Comparison of ENCODE assay signal across 8 cellular contexts in the genomic region with DNA sequence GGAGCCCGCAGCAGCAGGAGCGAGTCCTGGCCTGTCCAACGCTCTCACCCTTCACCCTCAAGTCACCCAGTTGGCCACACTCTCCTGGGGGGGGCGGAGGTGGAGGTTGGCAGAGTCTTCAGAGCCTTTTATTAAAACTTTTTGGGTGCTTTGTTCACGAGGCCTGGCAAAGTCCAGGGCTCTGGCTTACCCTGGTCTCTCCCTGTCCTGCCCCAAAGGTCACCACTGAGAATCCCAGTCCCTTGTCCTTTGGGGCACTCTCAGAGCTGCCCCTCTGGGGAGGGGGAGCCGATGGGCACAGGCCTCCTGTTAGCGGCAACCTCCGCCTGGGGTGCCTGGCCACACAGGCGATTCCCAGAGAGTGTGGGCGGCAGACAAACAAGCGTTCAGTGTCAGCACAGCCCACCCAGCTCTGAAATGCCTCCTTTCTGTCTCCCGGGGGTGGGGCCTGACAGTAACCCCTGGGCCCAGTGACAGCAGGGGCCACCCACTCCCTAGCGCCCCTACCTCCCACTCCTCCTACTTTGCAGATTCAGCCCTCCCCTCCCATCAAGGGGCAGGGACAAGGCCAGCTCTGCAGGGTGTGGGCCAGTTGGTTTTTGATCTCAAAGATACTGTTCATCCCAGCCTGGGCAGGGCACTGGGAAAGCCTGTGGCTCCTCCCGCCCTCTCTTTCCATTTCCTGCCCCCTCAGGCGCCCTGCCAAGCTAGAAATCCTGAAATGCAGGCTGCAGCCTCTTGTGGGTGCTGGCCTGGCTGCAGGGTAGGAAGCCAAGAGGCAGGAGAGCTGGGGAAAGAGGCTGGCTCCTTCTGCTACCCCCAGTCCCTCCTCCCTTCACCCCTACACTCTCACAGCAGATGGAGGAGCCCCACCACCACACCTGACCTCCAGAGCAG. TPM values are rescaled to one million over a fixed set of nuclear protein-coding genes. Genes with fewer than 3 reads are reported as not detected.
DNase-seq lines count a peak whose midpoint lies in the region; ATAC-seq and TF ChIP-seq lines count a peak whose summit lies in the region.

No MANE protein-coding gene starts in this region.

- DNase-seq in AG08395 (ENCODE audit: low spot score) (peak; percentile 80), IMR-90 (peak; percentile 29), mammary epithelial cell (peak; percentile 85), lower lobe of right lung (peak; percentile 83), LoVo (ENCODE audit: low spot score) (no peak), GM19238 (ENCODE audit: insufficient read length, low spot score) (no peak)

- H2BK15ac ChIP-seq in IMR-90 (ENCODE audit: low read depth, low read length) = no peak overlapping the region

- H3K56ac ChIP-seq in IMR-90 (ENCODE audit: extremely low read depth, insufficient read depth, low read length) = no peak overlapping the region

- intact Hi-C loops in IMR-90 (cut with micrococcal nuclease) = no loop called here
- intact Hi-C loops in mammary epithelial cell (cut with micrococcal nuclease) = loop anchor here (2.0 kb wide), 2 partner anchors 22 to 36 kb away; a partner anchor contains a TSS
- intact Hi-C loops in lower lobe of right lung (cut with DNase I) = no loop called here

- H4K20me1 ChIP-seq in IMR-90 (ENCODE audit: insufficient read depth, low read length) = no peaks in the 10 kb centered on the region
- no peaks in the 10 kb centered on the region for H4K20me1 ChIP-seq in mammary epithelial cell (ENCODE audit: insufficient read depth, low read length)

- ATAC-seq in IMR-90 (ENCODE audit: low read depth) (peak; percentile 72), lower lobe of right lung (peak; percentile 78 to 85), GM21825 (IDR thresholded peaks at IDR 0.05; ENCODE audit: unreplicated experiment) (no peak), HG02870 (IDR thresholded peaks at IDR 0.05; ENCODE audit: unreplicated experiment) (no peak)

- H3K4me3 ChIP-seq in IMR-90 (ENCODE audit: insufficient read depth, low read depth, low read length) (no peak overlapping the region), mammary epithelial cell (replicated peaks in 1 of 3; ENCODE audit: insufficient read depth in 1 of 3, low read depth in 2 of 3, low read length in 3 of 3) (peak overlapping the region in 2 of 3 experiments; percentile 16 to 26), lower lobe of right lung (peak overlapping the region; percentile 2)

- H2AK9ac ChIP-seq in IMR-90 (replicated peaks; ENCODE audit: low read depth, low read length, poor library complexity) = no peak overlapping the region

- H3K9me3 ChIP-seq in IMR-90 (ENCODE audit: control insufficient read depth, insufficient read depth, low read length) (no peaks in the 10 kb centered on the region), mammary epithelial cell (replicated peaks; ENCODE audit: insufficient read depth, low read length) (no peaks in the 10 kb centered on the region), lower lobe of right lung (no peaks in the 10 kb centered on the region)

- H3K23ac ChIP-seq in IMR-90 (ENCODE audit: low read depth, low read length) = no peak overlapping the region

- H3K79me1 ChIP-seq in IMR-90 (ENCODE audit: low read depth in 1 of 2, low read length in 2 of 2) = no peaks in the 10 kb centered on the region

- no peak overlapping the region for H3K18ac ChIP-seq in IMR-90 (ENCODE audit: low read depth, low read length)

- peaks cover 9% of the 10 kb centered on the region; the same call in 1 of the 2 replicates for H3K27me3 ChIP-seq in IMR-90 (ENCODE audit: control insufficient read depth, insufficient read depth, low read length)
- no peaks in the 10 kb centered on the region for H3K27me3 ChIP-seq in mammary epithelial cell (ENCODE audit: insufficient read depth, low read length)
- H3K27me3 ChIP-seq in lower lobe of right lung (ENCODE audit: low read depth) = no peaks in the 10 kb centered on the region

- no peak overlapping the region; the same call in 1 of the 2 replicates for H4K5ac ChIP-seq in IMR-90 (ENCODE audit: low read depth, low read length)

- H3K79me2 ChIP-seq in mammary epithelial cell (ENCODE audit: insufficient read depth, low read length) = no peaks in the 10 kb centered on the region

- 0 out of 2 replicates have a peak overlapping the region, but pooled peaks have one; percentile 14 for H3K9ac ChIP-seq in IMR-90 (ENCODE audit: low read depth, low read length)
- H3K9ac ChIP-seq in mammary epithelial cell (ENCODE audit: insufficient read depth, low read length) = peak overlapping the region; percentile 57

- H2BK5ac ChIP-seq in IMR-90 (ENCODE audit: low read depth, low read length, poor library complexity, severe bottlenecking) = no peak overlapping the region

- peaks cover 4% of the 10 kb centered on the region; the same call in 1 of the 2 replicates for H3K4me1 ChIP-seq in IMR-90 (ENCODE audit: control insufficient read depth, insufficient read depth, low read length)
- peaks cover 42% of the 10 kb centered on the region for H3K4me1 ChIP-seq in mammary epithelial cell (ENCODE audit: insufficient read depth, low read length)
- peaks cover 37% of the 10 kb centered on the region for H3K4me1 ChIP-seq in lower lobe of right lung

- POLR2A ChIA-PET in IMR-90 (lab: Charles Lee; ENCODE audit: unreplicated experiment) = no interaction called here

- H3K4ac ChIP-seq in IMR-90 (ENCODE audit: low read depth, low read length) = no peak overlapping the region

- H3K27ac ChIP-seq in IMR-90 (ENCODE audit: insufficient read depth, low read length) = no peak overlapping the region
- peak overlapping the region; percentile 79 for H3K27ac ChIP-seq in mammary epithelial cell (ENCODE audit: insufficient read depth, low read depth, low read length)
- H3K27ac ChIP-seq in lower lobe of right lung = peak overlapping the region; percentile 84

- TF ChIP-seq RAD21 in IMR-90 (IDR thresholded peaks at IDR 0.05; ENCODE audit: low read length) = no peak

- in situ Hi-C loops in IMR-90 (cut with MboI; ENCODE audit: low sequenced_read_pairs) = no loop called here
- in situ Hi-C loops in mammary epithelial cell (cut with MboI; ENCODE audit: low sequenced_read_pairs in 2 of 2) = no loop called here

- TF ChIP-seq CTCF in IMR-90 (conservative IDR thresholded peaks at IDR 0.05; ENCODE audit: low read depth, low read length) (no peak), mammary epithelial cell (conservative IDR thresholded peaks at IDR 0.05 in 1 of 2, IDR thresholded peaks at IDR 0.05 in 1 of 2; ENCODE audit: extremely low read depth in 1 of 2, insufficient read depth in 1 of 2, low read depth in 1 of 2, low read length in 2 of 2) (peak; percentile 20 to 36), lower lobe of right lung (IDR thresholded peaks at IDR 0.05) (peak; percentile 33)

- no peak for TF ChIP-seq POLR2A in IMR-90 (IDR thresholded peaks at IDR 0.05; ENCODE audit: low read depth, low read length)

- no peak overlapping the region for H3K4me2 ChIP-seq in IMR-90 (ENCODE audit: low read depth, low read length)
- H3K4me2 ChIP-seq in mammary epithelial cell (ENCODE audit: insufficient read depth, low read depth, low read length) = peak overlapping the region; percentile 94

- no peak overlapping the region for H2BK120ac ChIP-seq in IMR-90 (ENCODE audit: low read depth, low read length)

- dilution Hi-C loops in IMR-90 (cut with HindIII; ENCODE audit: low sequenced_read_pairs, unreplicated experiment) = no loop called here
- dilution Hi-C loops in mammary epithelial cell (cut with HindIII; ENCODE audit: low sequenced_read_pairs) = no loop called here

- H4K91ac ChIP-seq in IMR-90 (ENCODE audit: insufficient read depth, low read depth, low read length) = no peak overlapping the region

- H4K8ac ChIP-seq in IMR-90 (ENCODE audit: low read depth in 2 of 2, low read length in 2 of 2) = peak overlapping the region in 1 of 2 experiments; percentile 63; a peak in 1 of 4 replicates

- CTCF ChIA-PET in IMR-90 (lab: Yijun Ruan, JAX) (no interaction called here), mammary epithelial cell (lab: Charles Lee; ENCODE audit: low non-redundant PET) (interaction anchor here (0.8 kb wide), 2 partner anchors 36 to 48 kb away, joined by 3 read pairs; a partner anchor contains a TSS)

- H2AK5ac ChIP-seq in IMR-90 (ENCODE audit: low read depth, low read length) = no peak overlapping the region

- no peaks in the 10 kb centered on the region for H3K9me1 ChIP-seq in IMR-90 (ENCODE audit: insufficient read depth, low read length)

- peak overlapping the region; percentile 84 for H2AFZ ChIP-seq in IMR-90 (replicated peaks; ENCODE audit: low read length, poor library complexity)
- H2AFZ ChIP-seq in mammary epithelial cell (ENCODE audit: low read depth, low read length) = peak overlapping the region; percentile 83

- BruUV-seq in IMR-90 (replicated peaks; lab: Mats Ljungman, UMichigan) (no TSS peak), mammary epithelial cell (replicated peaks; lab: Mats Ljungman, UMichigan) (no TSS peak)

- H3K14ac ChIP-seq in IMR-90 (replicated peaks; ENCODE audit: low read depth, low read length) = no peak overlapping the region

- H3K36me3 ChIP-seq in IMR-90 (ENCODE audit: control insufficient read depth, insufficient read depth, low read length) (no peaks in the 10 kb centered on the region), mammary epithelial cell (ENCODE audit: insufficient read depth, low read length) (no peaks in the 10 kb centered on the region), lower lobe of right lung (no peaks in the 10 kb centered on the region)

- H2BK20ac ChIP-seq in IMR-90 (ENCODE audit: low read depth, low read length) = no peak overlapping the region

- WGBS in IMR-90 (ENCODE audit: extremely low coverage in 2 of 2, insufficient read length in 1 of 2), 2 experiments = 23% methylated on average over 3 of the region's 15 CpGs; no CpG with 5 or more reads in 1 of the 2 experiments
- WGBS in mammary epithelial cell (ENCODE audit: low coverage, missing lambda C conversion rate) = 2% methylated on average over 9 of the region's 15 CpGs

TF ChIP-seq in IMR-90, 13 proteins besides CTCF, POLR2A, EP300 and RAD21 (continues in another document):
- TF ChIP-seq RCOR1 (IDR thresholded peaks at IDR 0.05; ENCODE audit: insufficient replicate concordance, low read length) = no peak
- TF ChIP-seq, protein P1, sequence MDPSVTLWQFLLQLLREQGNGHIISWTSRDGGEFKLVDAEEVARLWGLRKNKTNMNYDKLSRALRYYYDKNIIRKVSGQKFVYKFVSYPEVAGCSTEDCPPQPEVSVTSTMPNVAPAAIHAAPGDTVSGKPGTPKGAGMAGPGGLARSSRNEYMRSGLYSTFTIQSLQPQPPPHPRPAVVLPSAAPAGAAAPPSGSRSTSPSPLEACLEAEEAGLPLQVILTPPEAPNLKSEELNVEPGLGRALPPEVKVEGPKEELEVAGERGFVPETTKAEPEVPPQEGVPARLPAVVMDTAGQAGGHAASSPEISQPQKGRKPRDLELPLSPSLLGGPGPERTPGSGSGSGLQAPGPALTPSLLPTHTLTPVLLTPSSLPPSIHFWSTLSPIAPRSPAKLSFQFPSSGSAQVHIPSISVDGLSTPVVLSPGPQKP (IDR thresholded peaks at IDR 0.05; ENCODE audit: borderline replicate concordance, low read depth, low read length) = no peak

RNA-seq across cellular contexts. Expression of a gene that starts 36.6 kb away (rescaled TPM):
- total RNA-seq in IMR-90 (2012; rRNA removed) = 17.8 and 18.3 TPM in 2 replicates
- polyA plus RNA-seq in IMR-90 (2012; rRNA removed) = 13.8 and 16.3 TPM in 2 replicates
- 7.1 and 7.3 TPM in 2 replicates for polyA plus RNA-seq in IMR-90 (2012; cell fraction: cytosol; rRNA removed)
- polyA plus RNA-seq in IMR-90 (2012; cell fraction: nucleus; rRNA removed; ENCODE audit: low replicate concordance) = 4.1 and 6.2 TPM in 2 replicates
- 10 to 100 TPM; 18.8 to 33.3 TPM for total RNA-seq in mammary epithelial cell
- 66.0 TPM for polyA plus RNA-seq in mammary epithelial cell
- 42.4 TPM for polyA minus RNA-seq in mammary epithelial cell
- total RNA-seq in lower lobe of right lung = 518 TPM

Comparison
In these comparisons a context has a peak if more than half of its experiments do, and no peak if none do; other contexts are left out.
1. DNase-seq: peak in AG08395 (single experiment), IMR-90 (single experiment), mammary epithelial cell (single experiment) and lower lobe of right lung (single experiment); none in LoVo (single experiment) and GM19238 (single experiment).
2. ATAC-seq: peak in IMR-90 (single experiment) and lower lobe of right lung (2 of 2); none in GM21825 (single experiment) and HG02870 (single experiment).
3. RNA of a gene that starts 36.6 kb away (total RNA-seq): 518 TPM in lower lobe of right lung (single experiment); 18.8 to 33.3 TPM in mammary epithelial cell and 17.8 to 18.3 TPM in IMR-90; every median in the first group is over 10 times any median in the second.